In the genomic region with DNA sequence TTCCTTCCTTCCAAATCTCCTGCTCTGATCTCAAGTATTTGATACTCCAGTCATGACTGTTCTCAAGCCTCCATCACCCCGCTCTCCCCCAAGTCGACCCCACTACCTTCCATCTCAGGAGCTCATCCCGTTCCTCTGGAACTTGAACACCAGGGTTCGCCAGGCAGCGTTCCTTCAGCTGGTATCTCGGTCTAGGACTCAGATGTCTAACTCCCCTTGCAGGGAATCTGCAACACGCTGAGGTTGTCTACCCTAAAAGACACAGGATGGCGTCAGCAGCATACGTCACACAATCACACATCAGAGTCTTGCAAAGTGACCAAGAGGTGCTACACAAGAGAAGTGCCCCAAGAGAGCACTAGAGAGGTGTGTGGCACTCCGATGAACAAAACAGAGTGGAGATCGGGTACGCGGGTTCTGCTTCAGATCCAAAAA, we compare ENCODE assay signal across 1 cellular context.
TF ChIP-seq lines count a peak whose summit lies in the region.

No MANE protein-coding gene starts in this region.

TF ChIP-seq in HepG2, 621 proteins besides CTCF, POLR2A, EP300 and RAD21 (continued from another document):
- TF ChIP-seq, protein P1, sequence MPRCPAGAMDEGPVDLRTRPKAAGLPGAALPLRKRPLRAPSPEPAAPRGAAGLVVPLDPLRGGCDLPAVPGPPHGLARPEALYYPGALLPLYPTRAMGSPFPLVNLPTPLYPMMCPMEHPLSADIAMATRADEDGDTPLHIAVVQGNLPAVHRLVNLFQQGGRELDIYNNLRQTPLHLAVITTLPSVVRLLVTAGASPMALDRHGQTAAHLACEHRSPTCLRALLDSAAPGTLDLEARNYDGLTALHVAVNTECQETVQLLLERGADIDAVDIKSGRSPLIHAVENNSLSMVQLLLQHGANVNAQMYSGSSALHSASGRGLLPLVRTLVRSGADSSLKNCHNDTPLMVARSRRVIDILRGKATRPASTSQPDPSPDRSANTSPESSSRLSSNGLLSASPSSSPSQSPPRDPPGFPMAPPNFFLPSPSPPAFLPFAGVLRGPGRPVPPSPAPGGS (CRISPR knock-in tag; IDR thresholded peaks at IDR 0.05), result no peak
- TF ChIP-seq TMF1 (CRISPR knock-in tag; IDR thresholded peaks at IDR 0.05; ENCODE audit: low read depth) (no peak), MXD4 (CRISPR knock-in tag; IDR thresholded peaks at IDR 0.05) (no peak), ZNF790 (CRISPR knock-in tag; IDR thresholded peaks at IDR 0.05; ENCODE audit: borderline replicate concordance) (no peak), ATF1 (CRISPR knock-in tag; IDR thresholded peaks at IDR 0.05) (0 out of 2 replicates have a peak, but pooled peaks have one; percentile 79), HIVEP1 (CRISPR knock-in tag; IDR thresholded peaks at IDR 0.05) (no peak), ZNF674 (CRISPR knock-in tag; IDR thresholded peaks at IDR 0.05; ENCODE audit: low read depth) (no peak), U2AF2 (IDR thresholded peaks at IDR 0.05; ENCODE audit: low read depth, low read length) (no peak)
- TF ChIP-seq, protein P2, sequence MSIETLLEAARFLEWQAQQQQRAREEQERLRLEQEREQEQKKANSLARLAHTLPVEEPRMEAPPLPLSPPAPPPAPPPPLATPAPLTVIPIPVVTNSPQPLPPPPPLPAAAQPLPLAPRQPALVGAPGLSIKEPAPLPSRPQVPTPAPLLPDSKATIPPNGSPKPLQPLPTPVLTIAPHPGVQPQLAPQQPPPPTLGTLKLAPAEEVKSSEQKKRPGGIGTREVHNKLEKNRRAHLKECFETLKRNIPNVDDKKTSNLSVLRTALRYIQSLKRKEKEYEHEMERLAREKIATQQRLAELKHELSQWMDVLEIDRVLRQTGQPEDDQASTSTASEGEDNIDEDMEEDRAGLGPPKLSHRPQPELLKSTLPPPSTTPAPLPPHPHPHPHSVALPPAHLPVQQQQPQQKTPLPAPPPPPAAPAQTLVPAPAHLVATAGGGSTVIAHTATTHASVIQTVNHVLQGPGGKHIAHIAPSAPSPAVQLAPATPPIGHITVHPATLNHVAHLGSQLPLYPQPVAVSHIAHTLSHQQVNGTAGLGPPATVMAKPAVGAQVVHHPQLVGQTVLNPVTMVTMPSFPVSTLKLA (IDR thresholded peaks at IDR 0.05), result no peak
- TF ChIP-seq, protein P3, sequence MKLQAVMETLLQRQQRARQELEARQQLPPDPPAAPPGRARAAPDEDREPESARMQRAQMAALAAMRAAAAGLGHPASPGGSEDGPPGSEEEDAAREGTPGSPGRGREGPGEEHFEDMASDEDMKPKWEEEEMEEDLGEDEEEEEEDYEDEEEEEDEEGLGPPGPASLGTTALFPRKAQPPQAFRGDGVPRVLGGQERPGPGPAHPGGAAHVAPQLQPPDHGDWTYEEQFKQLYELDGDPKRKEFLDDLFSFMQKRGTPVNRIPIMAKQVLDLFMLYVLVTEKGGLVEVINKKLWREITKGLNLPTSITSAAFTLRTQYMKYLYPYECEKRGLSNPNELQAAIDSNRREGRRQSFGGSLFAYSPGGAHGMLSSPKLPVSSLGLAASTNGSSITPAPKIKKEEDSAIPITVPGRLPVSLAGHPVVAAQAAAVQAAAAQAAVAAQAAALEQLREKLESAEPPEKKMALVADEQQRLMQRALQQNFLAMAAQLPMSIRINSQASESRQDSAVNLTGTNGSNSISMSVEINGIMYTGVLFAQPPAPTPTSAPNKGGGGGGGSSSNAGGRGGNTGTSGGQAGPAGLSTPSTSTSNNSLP (IDR thresholded peaks at IDR 0.05; ENCODE audit: low read depth, low read length), result no peak
